ENCODE assay signal across 19 cellular contexts in the genomic region with DNA sequence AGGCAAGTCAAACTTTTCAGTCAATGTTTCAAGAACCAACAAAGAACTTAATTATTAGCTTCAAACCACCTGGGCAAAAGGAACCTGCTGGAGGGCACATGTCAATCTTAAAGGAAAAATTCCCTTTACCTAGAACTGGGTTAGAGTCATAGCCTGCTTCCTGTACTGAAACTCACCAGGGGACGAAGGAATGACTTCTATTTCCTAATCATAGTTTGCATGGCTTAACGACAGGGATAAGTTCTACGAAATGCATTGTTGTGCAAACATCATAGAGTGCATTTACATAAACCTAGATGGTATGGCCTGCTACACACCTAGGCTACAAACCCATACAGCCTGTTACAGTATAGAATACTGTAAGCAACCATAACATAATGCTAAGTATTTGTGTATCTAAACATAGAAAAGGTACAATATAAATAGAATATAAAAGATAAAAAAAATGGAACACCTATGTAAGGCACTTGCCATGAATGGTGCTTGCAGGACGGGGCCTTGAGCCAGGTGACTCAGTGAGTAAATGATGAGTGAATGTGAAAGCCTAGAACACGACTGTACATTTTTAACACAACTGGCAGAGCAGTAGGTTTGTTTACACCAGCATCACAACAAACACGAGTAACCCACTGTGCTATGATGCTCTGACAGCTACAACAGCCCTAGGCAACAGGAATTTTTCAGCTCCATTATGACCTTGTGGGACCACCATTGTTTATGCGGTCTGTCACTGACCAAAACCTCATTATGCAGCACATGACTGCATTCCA.
DNase-seq lines count a peak whose midpoint lies in the region; ATAC-seq, FAIRE-seq and TF ChIP-seq lines count a peak whose summit lies in the region.
"Had no signal": no experiment of that assay in that cellular context is flagged by ENCODE, and none has a peak within 500 bp of the region (broad histone marks: within the 10 kb centered on the region; RNA-seq: fewer than 3 reads in every experiment).

No MANE protein-coding gene starts in this region.

- no peaks in the 10 kb centered on the region for H3K4me1 ChIP-seq in left lung
- H3K4me1 ChIP-seq: HAP-1, heart left ventricle had no signal

- H3K27me3 ChIP-seq in left lung, result no peaks in the 10 kb centered on the region
- H3K27me3 ChIP-seq: heart left ventricle, sigmoid colon had no signal

- H3K27ac Mint-ChIP-seq in activated T-helper 17 cell treated with anti-CD3 and anti-CD28 coated beads, Interleukin-2, amount 50 U/mL, for 72 hours, result no peak overlapping the region
- H3K27ac Mint-ChIP-seq: activated CD4-positive, alpha-beta T cell treated with anti-CD3 and anti-CD28 coated beads, Interleukin-2, amount 10 ng/mL, durations not matched to agents 7 days and 5 days; nephron; stimulated activated naive CD8-positive, alpha-beta T cell treated with anti-CD3 and anti-CD28 coated beads, Interleukin-15, Interleukin-2, amounts not matched to agents 100 ng/mL and 50 ng/mL, for 24 hours had no signal

- no peak overlapping the region for H3K4me3 Mint-ChIP-seq in activated T-helper 17 cell treated with anti-CD3 and anti-CD28 coated beads, Interleukin-2, amount 50 U/mL, for 72 hours
- H3K4me3 Mint-ChIP-seq: activated CD4-positive, alpha-beta T cell treated with anti-CD3 and anti-CD28 coated beads, Interleukin-2, amount 10 ng/mL, durations not matched to agents 7 days and 5 days; nephron; stimulated activated naive CD8-positive, alpha-beta T cell treated with anti-CD3 and anti-CD28 coated beads, Interleukin-15, Interleukin-2, amounts not matched to agents 100 ng/mL and 50 ng/mL, for 24 hours had no signal

- H3K36me3 Mint-ChIP-seq in activated T-helper 17 cell treated with anti-CD3 and anti-CD28 coated beads, Interleukin-2, amount 50 U/mL, for 72 hours (ENCODE audit: low read depth), result no peaks in the 10 kb centered on the region

- no peaks in the 10 kb centered on the region for H3K9me3 ChIP-seq in left lung
- H3K9me3 ChIP-seq: HAP-1, heart left ventricle, sigmoid colon had no signal

- no peaks in the 10 kb centered on the region for H3K4me1 Mint-ChIP-seq in activated T-helper 17 cell treated with anti-CD3 and anti-CD28 coated beads, Interleukin-2, amount 50 U/mL, for 72 hours
- H3K4me1 Mint-ChIP-seq: activated CD4-positive, alpha-beta T cell treated with anti-CD3 and anti-CD28 coated beads, Interleukin-2, amount 10 ng/mL, durations not matched to agents 7 days and 5 days had no signal

- peak; percentile 87 for DNase-seq in DMS53 treated with DMSO at 0.1 percent for 48 hours (lab: John Stamatoyannopoulos, UW; ENCODE audit: unreplicated experiment)
- no peak for DNase-seq in HTR-8/SVneo (ENCODE audit: insufficient read length, low spot score)
- peak in 1 of 2 donors; percentile 35 for DNase-seq in left lung
- DNase-seq in NCI-H524 treated with DMSO at 0.1 percent for 48 hours (lab: John Stamatoyannopoulos, UW), result no peak
- no peak for DNase-seq in HPDE6-E6E7 (ENCODE audit: extremely low spot score)
- DNase-seq: activated CD4-positive, alpha-beta T cell treated with anti-CD3 and anti-CD28 coated beads, Interleukin-2, amount 10 ng/mL, durations not matched to agents 7 days and 5 days; activated effector memory CD4-positive, alpha-beta T cell treated with Interleukin-2 at 50 U/mL for 16 hours; central memory CD4-positive, alpha-beta T cell; heart left ventricle; MV-4-11; NCI-H446; sigmoid colon had no signal

- intact Hi-C loops in left lung (cut with DNase I), result no loop called here

- peak; percentile 69 for ATAC-seq in activated T-helper 17 cell treated with anti-CD3 and anti-CD28 coated beads, Interleukin-2, amount 50 U/mL, for 72 hours (replicated peaks)
- ATAC-seq in left lung, result peak; percentile 43
- ATAC-seq in HG03196 (IDR thresholded peaks at IDR 0.05; ENCODE audit: unreplicated experiment), result no peak
- ATAC-seq: heart left ventricle, left lobe of liver had no signal

- FAIRE-seq in HTR-8/SVneo (lab: Jason Lieb, UNC), result peak; percentile 20

- TF ChIP-seq CTCF in left lung (IDR thresholded peaks at IDR 0.05), result no peak

- no peak overlapping the region for H3K27ac ChIP-seq in left lung
- H3K27ac ChIP-seq: heart left ventricle, HL-60, sigmoid colon had no signal

- peaks cover 7% of the 10 kb centered on the region for H3K27me3 Mint-ChIP-seq in activated T-helper 17 cell treated with anti-CD3 and anti-CD28 coated beads, Interleukin-2, amount 50 U/mL, for 72 hours
- H3K27me3 Mint-ChIP-seq: activated CD4-positive, alpha-beta T cell treated with anti-CD3 and anti-CD28 coated beads, Interleukin-2, amount 10 ng/mL, durations not matched to agents 7 days and 5 days had no signal

- peaks cover 4% of the 10 kb centered on the region for H3K9me3 Mint-ChIP-seq in activated T-helper 17 cell treated with anti-CD3 and anti-CD28 coated beads, Interleukin-2, amount 50 U/mL, for 72 hours
- H3K9me3 Mint-ChIP-seq: activated CD4-positive, alpha-beta T cell treated with anti-CD3 and anti-CD28 coated beads, Interleukin-2, amount 10 ng/mL, durations not matched to agents 7 days and 5 days; nephron; stimulated activated naive CD8-positive, alpha-beta T cell treated with anti-CD3 and anti-CD28 coated beads, Interleukin-15, Interleukin-2, amounts not matched to agents 100 ng/mL and 50 ng/mL, for 24 hours had no signal

- H3K36me3 ChIP-seq in left lung, result no peaks in the 10 kb centered on the region
- H3K36me3 ChIP-seq: HAP-1, heart left ventricle, sigmoid colon had no signal

- H3K4me3 ChIP-seq in left lung, result no peak overlapping the region
- H3K4me3 ChIP-seq: HAP-1, heart left ventricle, sigmoid colon had no signal
